ENCODE assay signal across 29 cellular contexts in genomic region chr12:89286506-89286905, GRCh38.
"Had no signal": no experiment of that assay in that cellular context is flagged by ENCODE, and none has a peak within 500 bp of the region (broad histone marks: within the 10 kb centered on the region; RNA-seq: fewer than 3 reads in every experiment).

No MANE protein-coding gene starts in this region.

- DNase-seq: activated CD4-positive, alpha-beta T cell treated with anti-CD3 and anti-CD28 coated beads for 48 hours; activated CD4-positive, alpha-beta T cell treated with anti-CD3 and anti-CD28 coated beads, Interleukin-2, amount 50 U/mL, for 1 hour; activated CD4-positive, alpha-beta T cell treated with anti-CD3 and anti-CD28 coated beads, Interleukin-2, amount 50 U/mL, for 48 hours; activated CD8-positive, alpha-beta memory T cell treated with anti-CD3 and anti-CD28 coated beads, Interleukin-2, amount 10 ng/mL, durations not matched to agents 7 days and 5 days; activated CD8-positive, alpha-beta memory T cell treated with anti-CD3 and anti-CD28 coated beads, Interleukin-2, amount 50 U/mL, for 4 hours; activated CD8-positive, alpha-beta T cell treated with anti-CD3 and anti-CD28 coated beads for 36 hours; activated gamma-delta T cell; activated naive CD4-positive, alpha-beta T cell treated with Interleukin-2 at 50 U/mL for 16 hours; activated naive CD8-positive, alpha-beta T cell treated with anti-CD3 and anti-CD28 coated beads for 36 hours; activated naive CD8-positive, alpha-beta T cell treated with anti-CD3 and anti-CD28 coated beads, Interleukin-2, amount 50 U/mL, for 24 hours; activated T-cell treated with anti-CD3 and anti-CD28 coated beads for 4 hours; activated T-cell treated with anti-CD3 and anti-CD28 coated beads, Interleukin-2, amount 50 U/mL, for 24 hours; activated T-cell treated with anti-CD3 and anti-CD28 coated beads, Interleukin-2, amount 50 U/mL, for 72 hours; adrenal gland; amygdala; aorta; body of pancreas; caudate nucleus; cortex of kidney; dermis blood vessel endothelial cell; effector CD4-positive, alpha-beta T cell; effector memory CD8-positive, alpha-beta T cell; erythroblast; foreskin keratinocyte; gastrocnemius medialis; glutamatergic neuron; heart left ventricle; T-helper 2 cell had no signal

- H3K9me3 ChIP-seq: adrenal gland, body of pancreas, esophagus muscularis mucosa, gastrocnemius medialis, heart left ventricle had no signal

- H3K4me3 ChIP-seq: adrenal gland, body of pancreas, esophagus muscularis mucosa, gastrocnemius medialis, heart left ventricle had no signal

- H3K36me3 ChIP-seq: adrenal gland, esophagus muscularis mucosa, gastrocnemius medialis, heart left ventricle had no signal

- H3K27ac ChIP-seq: adrenal gland, body of pancreas, esophagus muscularis mucosa, foreskin keratinocyte, gastrocnemius medialis, heart left ventricle had no signal

- H3K27me3 ChIP-seq: adrenal gland, body of pancreas, esophagus muscularis mucosa, foreskin keratinocyte, gastrocnemius medialis, heart left ventricle had no signal

- H3K4me1 ChIP-seq: body of pancreas, foreskin keratinocyte, gastrocnemius medialis had no signal
